1 cellular context compared by ENCODE assay signal in genomic region chr14:25004389-25004809, GRCh38.
TF ChIP-seq lines count a peak whose summit lies in the region.

No MANE protein-coding gene starts in this region.

TF ChIP-seq in GM12878, 131 proteins besides CTCF, POLR2A, EP300 and RAD21 (continues in another document):
- TF ChIP-seq RELB (IDR thresholded peaks at IDR 0.05; ENCODE audit: low read depth) (no peak), MXI1 (IDR thresholded peaks at IDR 0.05; ENCODE audit: low read depth, low read length) (no peak), FOS (IDR thresholded peaks at IDR 0.05; ENCODE audit: borderline replicate concordance, extremely low read depth, insufficient read length) (no peak), ZNF274 (IDR thresholded peaks at IDR 0.05; ENCODE audit: insufficient read depth, insufficient read length) (no peak), SMAD5 (IDR thresholded peaks at IDR 0.05; ENCODE audit: low read depth) (no peak), JUNB (IDR thresholded peaks at IDR 0.05) (no peak), MLLT1 (IDR thresholded peaks at IDR 0.05) (no peak), NR2C1 (IDR thresholded peaks at IDR 0.05) (no peak), MTA2 (IDR thresholded peaks at IDR 0.05; ENCODE audit: low read depth) (peak; percentile 64; the same call in 1 of the 2 replicates), PRDM15 (CRISPR knock-in tag; IDR thresholded peaks at IDR 0.05) (no peak), ATF7 (IDR thresholded peaks at IDR 0.05; ENCODE audit: low read depth) (no peak), PAX5 (IDR thresholded peaks at IDR 0.05; ENCODE audit: borderline replicate concordance, low read depth, low read length) (0 out of 2 replicates have a peak, but pooled peaks have one; percentile 12), E2F4 (IDR thresholded peaks at IDR 0.05; ENCODE audit: low read depth, low read length) (no peak), POU2F2 (IDR thresholded peaks at IDR 0.05; ENCODE audit: borderline replicate concordance, low read depth, low read length) (no peak), SIX5 (IDR thresholded peaks at IDR 0.05; ENCODE audit: low read depth, low read length, severe bottlenecking) (no peak), BMI1 (IDR thresholded peaks at IDR 0.05; ENCODE audit: borderline replicate concordance) (no peak), RCOR1 (conservative IDR thresholded peaks at IDR 0.05; ENCODE audit: low read depth, low read length) (no peak), IRF4 (IDR thresholded peaks at IDR 0.05; ENCODE audit: low read depth, low read length) (no peak), NBN (IDR thresholded peaks at IDR 0.05) (no peak), PAX8 (IDR thresholded peaks at IDR 0.05) (no peak), POLR2AphosphoS2 (IDR thresholded peaks at IDR 0.05; ENCODE audit: low read depth, low read length) (no peak), TAF1 (IDR thresholded peaks at IDR 0.05; ENCODE audit: borderline replicate concordance, low read depth, low read length) (no peak), SUZ12 (IDR thresholded peaks at IDR 0.05; ENCODE audit: unreplicated experiment) (no peak), BCL11A (IDR thresholded peaks at IDR 0.05; ENCODE audit: low read depth, low read length) (0 out of 2 replicates have a peak, but pooled peaks have one; percentile 33), IKZF1 (conservative IDR thresholded peaks at IDR 0.05) (peak; percentile 42), ZNF384 (IDR thresholded peaks at IDR 0.05; ENCODE audit: borderline replicate concordance, low read depth, low read length) (no peak), SPI1 (IDR thresholded peaks at IDR 0.05; ENCODE audit: borderline replicate concordance, insufficient read depth, low read depth, low read length) (no peak), ZBTB33 (IDR thresholded peaks at IDR 0.05) (no peak), USF2 (IDR thresholded peaks at IDR 0.05; ENCODE audit: borderline replicate concordance, low read depth, low read length) (no peak), HSF1 (IDR thresholded peaks at IDR 0.05; ENCODE audit: low read depth, low read length) (no peak), PKNOX1 (IDR thresholded peaks at IDR 0.05) (no peak), CEBPB (IDR thresholded peaks at IDR 0.05; ENCODE audit: borderline replicate concordance in 1 of 2, low read depth in 2 of 2, low read length in 2 of 2) (no peak), SREBF2 (IDR thresholded peaks at IDR 0.05; ENCODE audit: low read length) (no peak), ZNF24 (IDR thresholded peaks at IDR 0.05) (peak; percentile 91), BACH1 (IDR thresholded peaks at IDR 0.05; ENCODE audit: borderline replicate concordance) (no peak), CBX3 (IDR thresholded peaks at IDR 0.05; ENCODE audit: borderline replicate concordance, low read depth) (no peak), HDAC2 (IDR thresholded peaks at IDR 0.05) (no peak), BHLHE40 (IDR thresholded peaks at IDR 0.05; ENCODE audit: borderline replicate concordance in 1 of 2, low read depth in 2 of 2, low read length in 1 of 2) (0 out of 4 replicates have a peak, but pooled peaks of 1 of the 2 experiments have one; percentile 7), MAX (IDR thresholded peaks at IDR 0.05; ENCODE audit: low read depth, low read length) (no peak), ASH2L (IDR thresholded peaks at IDR 0.05; ENCODE audit: borderline replicate concordance, low read depth) (no peak), EGR1 (IDR thresholded peaks at IDR 0.05; ENCODE audit: borderline replicate concordance in 1 of 2, low read depth in 2 of 2, low read length in 2 of 2) (no peak), BCLAF1 (IDR thresholded peaks at IDR 0.05) (no peak), E4F1 (IDR thresholded peaks at IDR 0.05; ENCODE audit: borderline replicate concordance, partially characterized antibody) (no peak), WRNIP1 (IDR thresholded peaks at IDR 0.05; ENCODE audit: borderline replicate concordance, low read depth, low read length) (no peak), CREB1 (IDR thresholded peaks at IDR 0.05; ENCODE audit: low read depth) (no peak)
